Comparison of ENCODE assay signal across 15 cellular contexts in the genomic region with DNA sequence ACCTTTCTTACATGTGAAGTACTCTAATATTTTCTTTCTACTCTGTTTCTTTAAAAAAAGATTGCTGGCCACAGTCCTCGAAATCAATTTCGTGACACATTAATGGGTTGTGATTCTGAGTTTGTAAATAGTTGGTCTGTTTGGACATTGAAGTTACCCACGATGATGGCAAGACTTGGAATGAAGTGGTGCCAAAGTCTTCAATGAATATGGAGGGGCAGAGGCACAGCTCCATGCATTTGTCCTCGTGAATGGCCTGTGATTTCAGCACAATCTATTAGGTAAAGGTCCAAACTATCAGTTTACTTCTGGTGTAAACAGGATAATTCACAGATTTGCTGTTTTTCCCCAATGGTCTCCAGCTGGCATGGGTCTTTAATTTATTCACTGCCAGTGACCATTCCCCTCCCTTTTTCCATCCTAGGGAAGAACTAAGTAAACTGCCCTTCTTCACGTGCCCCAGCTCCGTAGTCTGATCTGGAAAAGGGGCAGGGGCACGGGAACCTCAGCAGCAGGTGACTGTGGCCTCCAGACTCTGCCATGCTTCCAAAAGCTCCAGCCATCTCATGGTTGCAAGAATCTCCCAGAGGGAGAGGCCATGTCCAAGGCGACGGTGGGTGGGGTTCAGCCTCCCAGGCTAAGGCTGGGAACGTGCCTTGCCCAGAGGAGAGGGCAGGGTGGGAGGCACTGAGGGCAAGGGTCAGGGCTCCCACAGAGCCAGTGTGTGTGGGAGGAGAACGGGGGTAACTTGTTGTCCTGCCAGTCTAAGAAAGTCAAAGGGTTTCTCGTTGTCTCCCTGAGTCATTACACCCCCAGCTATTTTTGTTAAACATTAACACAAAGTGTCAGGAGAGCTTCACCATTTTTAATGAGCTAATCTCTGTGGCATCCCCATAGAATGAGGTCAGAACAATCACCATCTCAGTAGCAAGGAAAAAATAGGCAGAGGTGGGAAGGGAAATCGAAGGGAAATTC. TPM values are rescaled to one million over a fixed set of nuclear protein-coding genes. Genes with fewer than 3 reads are reported as not detected.
DNase-seq lines count a peak whose midpoint lies in the region; ATAC-seq and TF ChIP-seq lines count a peak whose summit lies in the region.
"Had no signal": no experiment of that assay in that cellular context is flagged by ENCODE, and none has a peak within 500 bp of the region (broad histone marks: within the 10 kb centered on the region; RNA-seq: fewer than 3 reads in every experiment).

No MANE protein-coding gene starts in this region.

- DNase-seq in EL (peak; percentile 91), glomerular visceral epithelial cell (ENCODE audit: extremely low spot score) (peak; percentile 92), renal cortical epithelial cell (ENCODE audit: low read depth) (peak; percentile 99), nucleus accumbens (lab: John Stamatoyannopoulos, UW) (no peak), amygdala (lab: John Stamatoyannopoulos, UW) (no peak), pons (ENCODE audit: low spot score) (no peak)
- no peak for DNase-seq in stimulated activated CD4-positive, alpha-beta T cell treated with anti-CD3 and anti-CD28 coated beads, Interleukin-4, amount 100 ng/mL, for 4 hours
- DNase-seq: CD8-positive, alpha-beta T cell; head of caudate nucleus; Kasumi-1; stimulated activated naive CD4-positive, alpha-beta T cell had no signal

- peak; percentile 11; the same call in 1 of the 3 replicates for ATAC-seq in SK-N-SH treated with all-trans-retinoic acid at 6 μM for 48 hours
- ATAC-seq: activated CD4-positive, CD25-positive, alpha-beta regulatory T cell treated with anti-CD3 and anti-CD28 coated beads, Interleukin-2, amount 50 U/mL, for 24 hours; activated naive CD4-positive, alpha-beta T cell treated with anti-CD3 and anti-CD28 coated beads, Interleukin-2, amount 50 U/mL, for 72 hours; CD8-positive, alpha-beta T cell; sciatic nerve had no signal

TF ChIP-seq in SK-N-SH treated with all-trans-retinoic acid at 6 μM for 48 hours, 23 proteins besides CTCF, POLR2A, EP300 and RAD21:
- no peak for TF ChIP-seq RARB (CRISPR knock-in tag; IDR thresholded peaks at IDR 0.05)
- no peak for TF ChIP-seq ZFP3 (CRISPR knock-in tag; IDR thresholded peaks at IDR 0.05)
- TF ChIP-seq TCF4 (CRISPR knock-in tag; IDR thresholded peaks at IDR 0.05; ENCODE audit: borderline replicate concordance), result no peak
- TF ChIP-seq ZNF8 (CRISPR knock-in tag; IDR thresholded peaks at IDR 0.05), result no peak
- TF ChIP-seq GLIS3 (CRISPR knock-in tag; IDR thresholded peaks at IDR 0.05), result no peak
- 0 out of 2 replicates have a peak, but pooled peaks have one; percentile 8 for TF ChIP-seq ISL1 (CRISPR knock-in tag; IDR thresholded peaks at IDR 0.05)
- TF ChIP-seq, protein P1, sequence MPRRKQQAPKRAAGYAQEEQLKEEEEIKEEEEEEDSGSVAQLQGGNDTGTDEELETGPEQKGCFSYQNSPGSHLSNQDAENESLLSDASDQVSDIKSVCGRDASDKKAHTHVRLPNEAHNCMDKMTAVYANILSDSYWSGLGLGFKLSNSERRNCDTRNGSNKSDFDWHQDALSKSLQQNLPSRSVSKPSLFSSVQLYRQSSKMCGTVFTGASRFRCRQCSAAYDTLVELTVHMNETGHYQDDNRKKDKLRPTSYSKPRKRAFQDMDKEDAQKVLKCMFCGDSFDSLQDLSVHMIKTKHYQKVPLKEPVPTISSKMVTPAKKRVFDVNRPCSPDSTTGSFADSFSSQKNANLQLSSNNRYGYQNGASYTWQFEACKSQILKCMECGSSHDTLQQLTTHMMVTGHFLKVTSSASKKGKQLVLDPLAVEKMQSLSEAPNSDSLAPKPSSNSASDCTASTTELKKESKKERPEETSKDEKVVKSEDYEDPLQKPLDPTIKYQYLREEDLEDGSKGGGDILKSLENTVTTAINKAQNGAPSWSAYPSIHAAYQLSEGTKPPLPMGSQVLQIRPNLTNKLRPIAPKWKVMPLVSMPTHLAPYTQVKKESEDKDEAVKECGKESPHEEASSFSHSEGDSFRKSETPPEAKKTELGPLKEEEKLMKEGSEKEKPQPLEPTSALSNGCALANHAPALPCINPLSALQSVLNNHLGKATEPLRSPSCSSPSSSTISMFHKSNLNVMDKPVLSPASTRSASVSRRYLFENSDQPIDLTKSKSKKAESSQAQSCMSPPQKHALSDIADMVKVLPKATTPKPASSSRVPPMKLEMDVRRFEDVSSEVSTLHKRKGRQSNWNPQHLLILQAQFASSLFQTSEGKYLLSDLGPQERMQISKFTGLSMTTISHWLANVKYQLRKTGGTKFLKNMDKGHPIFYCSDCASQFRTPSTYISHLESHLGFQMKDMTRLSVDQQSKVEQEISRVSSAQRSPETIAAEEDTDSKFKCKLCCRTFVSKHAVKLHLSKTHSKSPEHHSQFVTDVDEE (CRISPR knock-in tag; IDR thresholded peaks at IDR 0.05), result no peak

RNA-seq across cellular contexts. Expression of a gene that starts 16.9 kb away (rescaled TPM):
- 42.7 and 47.0 TPM in 2 replicates for total RNA-seq in renal cortical epithelial cell

RNA-seq across cellular contexts. Expression of a gene that starts 36.6 kb away (rescaled TPM):
- 43.9 and 132 TPM in 2 replicates for total RNA-seq in renal cortical epithelial cell

RNA-seq across cellular contexts. Expression of a gene that starts 49.7 kb away (rescaled TPM):
- 0.35 and 1.2 TPM in 2 replicates for total RNA-seq in renal cortical epithelial cell

Comparison
In these comparisons a context has a peak if more than half of its experiments do, and no peak if none do; other contexts are left out.
1. DNase-seq: peak in EL (single experiment), glomerular visceral epithelial cell (single experiment) and renal cortical epithelial cell (single experiment); none in nucleus accumbens (0 of 56), amygdala (0 of 56), pons (single experiment) and stimulated activated CD4-positive, alpha-beta T cell treated with anti-CD3 and anti-CD28 coated beads, Interleukin-4, amount 100 ng/mL, for 4 hours (0 of 2).